ENCODE assay signal across 8 cellular contexts in the genomic region with DNA sequence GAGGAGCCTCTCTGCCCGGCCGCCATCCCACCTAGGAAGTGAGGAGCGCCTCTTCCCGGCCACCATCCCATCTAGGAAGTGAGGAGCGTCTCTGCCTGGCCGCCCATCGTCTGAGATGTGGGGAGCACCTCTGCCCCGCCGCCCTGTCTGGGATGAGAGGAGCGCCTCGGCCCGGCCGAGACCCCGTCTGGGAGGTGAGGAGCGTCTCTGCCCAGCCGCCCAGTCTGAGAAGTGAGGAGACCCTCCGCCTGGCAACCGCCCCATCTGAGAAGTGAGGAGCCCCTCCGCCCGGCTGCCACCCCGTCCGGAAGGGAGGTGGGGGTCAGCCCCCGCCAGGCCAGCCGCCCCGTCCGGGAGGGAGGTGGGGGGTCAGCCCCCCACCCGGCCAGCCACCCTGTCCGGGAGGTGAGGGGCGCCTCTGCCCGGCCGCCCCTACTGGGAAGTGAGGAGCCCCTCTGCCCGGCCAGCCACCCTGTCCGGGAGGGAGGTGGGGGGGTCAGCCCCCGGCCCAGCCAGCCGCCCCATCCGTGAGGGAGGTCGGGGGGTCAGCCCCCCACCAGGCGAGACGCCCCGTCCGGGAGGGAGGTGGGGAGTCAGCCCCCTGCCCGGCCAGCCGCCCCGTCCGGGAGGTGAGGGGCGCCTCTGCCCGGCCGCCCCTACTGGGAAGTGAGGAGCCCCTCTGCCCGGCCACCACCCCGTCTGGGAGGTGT. TPM values are rescaled to one million over a fixed set of nuclear protein-coding genes. Genes with fewer than 3 reads are reported as not detected.
"Had no signal": no experiment of that assay in that cellular context is flagged by ENCODE, and none has a peak within 500 bp of the region (broad histone marks: within the 10 kb centered on the region; RNA-seq: fewer than 3 reads in every experiment).

No MANE protein-coding gene starts in this region.

RNA-seq across cellular contexts. Expression of a gene that starts 55.5 kb away (rescaled TPM):
- total RNA-seq: stomach, subcutaneous adipose tissue, suprapubic skin, temporal lobe, thyroid gland, tibial nerve, upper lobe of right lung, vagina had no signal
